ENCODE assay signal across 8 cellular contexts in genomic region chr6:30690403-30691207, GRCh38. TPM values are rescaled to one million over a fixed set of nuclear protein-coding genes. Genes with fewer than 3 reads are reported as not detected.
A peak's percentile ranks its signal among the peaks of the same experiment; 100 is the strongest.
DNase-seq lines count a peak whose midpoint lies in the region; ATAC-seq and TF ChIP-seq lines count a peak whose summit lies in the region.

Gene NRM (minus strand): TSS chr6:30690984. CDS start chr6:30690974, 10 bp downstream.

- H3K4me1 ChIP-seq in spleen = peaks cover 34 to 53% (median 44%) of the 10 kb centered on the region in 6 donors

- peak; percentile 84 for DNase-seq in G401 (ENCODE audit: low spot score)
- DNase-seq in NCI-H446 (lab: John Stamatoyannopoulos, UW) = peak; percentile 87 to 92
- peak; percentile 38 for DNase-seq in activated CD4-positive, CD25-positive, alpha-beta regulatory T cell treated with anti-CD3 and anti-CD28 coated beads, Interleukin-2, amount 50 U/mL, for 16 hours (ENCODE audit: low read depth, low spot score)
- no peak for DNase-seq in central memory CD8-positive, alpha-beta T cell (ENCODE audit: low spot score in 2 of 2)
- peak; percentile 71 for DNase-seq in iris pigment epithelial cell (ENCODE audit: low read depth)
- peak; percentile 94 for DNase-seq in spleen

- peak within 1 kb of the TSS; percentile 40 to 98 (median 68) for H3K4me3 ChIP-seq in spleen

- TF ChIP-seq CTCF in spleen (IDR thresholded peaks at IDR 0.05 in 8 of 11, conservative IDR thresholded peaks at IDR 0.05 in 3 of 11) = peak in 4 of 11 experiments; percentile 11 to 53 (median 38)

- H3K4me1 Mint-ChIP-seq in central memory CD8-positive, alpha-beta T cell = peaks cover 59% of the 10 kb centered on the region

- H3K27me3 Mint-ChIP-seq in central memory CD8-positive, alpha-beta T cell = no peaks in the 10 kb centered on the region

- TF ChIP-seq POLR2A in spleen (IDR thresholded peaks at IDR 0.05) = no peak

- WGBS in spleen, 5 donors = 1 to 3% (median 1%) methylated on average over 27 to 40 of the region's 40 CpGs

- peak within 1 kb of the TSS; percentile 99 for H3K27ac Mint-ChIP-seq in central memory CD8-positive, alpha-beta T cell (ENCODE audit: low read depth)

- no peaks in the 10 kb centered on the region for H3K9me3 Mint-ChIP-seq in central memory CD8-positive, alpha-beta T cell

- H3K36me3 ChIP-seq in spleen = peaks cover 0 to under 1% (median 0%) of the 10 kb centered on the region in 6 donors

- in situ Hi-C loops in G401 (cut with HindIII; ENCODE audit: low sequenced_read_pairs) = no loop called here

- no peaks in the 10 kb centered on the region for H3K27me3 ChIP-seq in spleen (replicated peaks in 1 of 7)

- peaks cover 12% of the 10 kb centered on the region for H3K36me3 Mint-ChIP-seq in central memory CD8-positive, alpha-beta T cell (ENCODE audit: insufficient read depth)

- ATAC-seq in HG03095 (IDR thresholded peaks at IDR 0.05; ENCODE audit: unreplicated experiment) = peak; percentile 31
- no peak for ATAC-seq in central memory CD8-positive, alpha-beta T cell (replicated peaks; ENCODE audit: extremely low read depth, poor library complexity, severe bottlenecking)
- ATAC-seq in GM18858 (IDR thresholded peaks at IDR 0.05; ENCODE audit: unreplicated experiment) = no peak

- peak within 1 kb of the TSS; percentile 39 to 100 (median 98) for H3K27ac ChIP-seq in spleen

- intact Hi-C loops in spleen (cut with DNase I; ENCODE audit: low total_unique reads) = no loop called here

- H3K9me3 ChIP-seq in spleen = no peaks in the 10 kb centered on the region

- H3K4me3 Mint-ChIP-seq in central memory CD8-positive, alpha-beta T cell = peak within 1 kb of the TSS; percentile 92

RNA-seq across cellular contexts. Expression of gene NRM, which starts in this region (rescaled TPM):
- 2.6 and 8.8 TPM in 2 replicates for total RNA-seq in G401 (2014; rRNA removed; shearing (Covaris generic))
- total RNA-seq in spleen = 10 to 100 TPM in 6 of 7 donors, 1 to 10 TPM in 1; 9.8 to 13.8 (median 11.0) TPM
- polyA plus RNA-seq in spleen = 10 to 100 TPM; 14.1 to 19.6 (median 17.7) TPM

Comparison
In these comparisons a context has a peak if more than half of its experiments do, and no peak if none do; other contexts are left out.
1. DNase-seq: peak in G401 (single experiment), NCI-H446 (2 of 2), activated CD4-positive, CD25-positive, alpha-beta regulatory T cell treated with anti-CD3 and anti-CD28 coated beads, Interleukin-2, amount 50 U/mL, for 16 hours (single experiment), iris pigment epithelial cell (single experiment) and spleen (single experiment); none in central memory CD8-positive, alpha-beta T cell (0 of 2).